In genomic region chr2:11828933-11829323, GRCh38 we compare ENCODE assay signal across 7 cellular contexts.
DNase-seq lines count a peak whose midpoint lies in the region; ATAC-seq and TF ChIP-seq lines count a peak whose summit lies in the region.

No MANE protein-coding gene starts in this region.

- H2AFZ ChIP-seq in GM23248: 0 out of 2 replicates have a peak overlapping the region, but pooled peaks have one; percentile 58
- H2AFZ ChIP-seq in OCI-LY3 (ENCODE audit: low read depth, low read length): no peak overlapping the region

- WGBS in GM23248 (ENCODE audit: low coverage in 1 of 2, low lambda C conversion rate in 2 of 2, missing lambda C conversion rate in 2 of 2), 2 experiments: 90 to 96% methylated on average over 3 of the region's 3 CpGs
- 74% methylated on average over 3 of the region's 3 CpGs for WGBS in esophagus muscularis mucosa

- H3K9me3 ChIP-seq in GM23248 (ENCODE audit: low read depth) (no peaks in the 10 kb centered on the region), OCI-LY3 (ENCODE audit: insufficient read depth, low read length) (no peaks in the 10 kb centered on the region), esophagus muscularis mucosa (no peaks in the 10 kb centered on the region)

- H3K79me2 ChIP-seq in GM23248 (ENCODE audit: insufficient read depth) (no peaks in the 10 kb centered on the region), OCI-LY3 (ENCODE audit: low read length) (no peaks in the 10 kb centered on the region)

- H3K36me3 Mint-ChIP-seq in stimulated activated memory B cell treated with anti-CD40 and anti-IgM and Interleukin-4, amounts not matched to agents 10 μg/mL and 1 μg/mL and 100 μg/mL, for 72 hours: peaks cover 15% of the 10 kb centered on the region

- no peak for TF ChIP-seq EP300 in esophagus muscularis mucosa (IDR thresholded peaks at IDR 0.05)

- H3K4me2 ChIP-seq in GM23248 (ENCODE audit: unreplicated experiment): peak overlapping the region; percentile 91
- H3K4me2 ChIP-seq in OCI-LY3 (ENCODE audit: low read length): peak overlapping the region; percentile 47

- no peak for TF ChIP-seq POLR2A in esophagus muscularis mucosa (IDR thresholded peaks at IDR 0.05; ENCODE audit: low read depth)

- no peaks in the 10 kb centered on the region for H3K9me2 ChIP-seq in GM23248 (ENCODE audit: insufficient read depth)

- no peak overlapping the region for H3K9ac ChIP-seq in GM23248
- no peak overlapping the region for H3K9ac ChIP-seq in OCI-LY3 (ENCODE audit: low read length)

- in situ Hi-C loops in GM23248 (cut with MboI): loop anchor here (25.0 kb wide), 1 partner anchor 1183 kb away; no protein-coding TSS in a partner anchor

- H4K20me1 ChIP-seq in GM23248 (ENCODE audit: insufficient read depth) (no peaks in the 10 kb centered on the region), OCI-LY3 (ENCODE audit: insufficient read depth, low read length) (peaks cover 46% of the 10 kb centered on the region)

- H3K27me3 ChIP-seq in GM23248 (replicated peaks; ENCODE audit: insufficient read depth) (no peaks in the 10 kb centered on the region), OCI-LY3 (ENCODE audit: low read depth, low read length) (peaks cover 36% of the 10 kb centered on the region), esophagus muscularis mucosa (no peaks in the 10 kb centered on the region)

- no peak for ATAC-seq in stimulated activated memory B cell treated with anti-CD40 and anti-IgM and Interleukin-4, amounts not matched to agents 10 μg/mL and 1 μg/mL and 100 μg/mL, for 72 hours
- ATAC-seq in HG03521 (IDR thresholded peaks at IDR 0.05; ENCODE audit: unreplicated experiment): no peak

- peaks cover 41% of the 10 kb centered on the region for H3F3A ChIP-seq in GM23248 (ENCODE audit: insufficient read depth)

- H3K36me3 ChIP-seq in GM23248 (ENCODE audit: low read depth) (no peaks in the 10 kb centered on the region; the same call in 1 of the 2 replicates), OCI-LY3 (replicated peaks; ENCODE audit: low read depth, low read length) (peaks cover 15% of the 10 kb centered on the region), esophagus muscularis mucosa (peaks cover 8 to 38% (median 33%) of the 10 kb centered on the region in 4 donors)

- H3K27me3 Mint-ChIP-seq in stimulated activated memory B cell treated with anti-CD40 and anti-IgM and Interleukin-4, amounts not matched to agents 10 μg/mL and 1 μg/mL and 100 μg/mL, for 72 hours: no peaks in the 10 kb centered on the region

- H3K4me1 ChIP-seq in GM23248 (ENCODE audit: insufficient read depth) (peaks cover 32% of the 10 kb centered on the region), OCI-LY3 (ENCODE audit: low read length) (peaks cover 64% of the 10 kb centered on the region), esophagus muscularis mucosa (peaks cover 21 to 28% (median 25%) of the 10 kb centered on the region in 4 donors)

- peaks cover 51% of the 10 kb centered on the region for H3K4me1 Mint-ChIP-seq in stimulated activated memory B cell treated with anti-CD40 and anti-IgM and Interleukin-4, amounts not matched to agents 10 μg/mL and 1 μg/mL and 100 μg/mL, for 72 hours

- TF ChIP-seq CTCF in OCI-LY3 (IDR thresholded peaks at IDR 0.05; ENCODE audit: low read depth, low read length): no peak
- TF ChIP-seq CTCF in esophagus muscularis mucosa (IDR thresholded peaks at IDR 0.05): no peak

- peak overlapping the region; percentile 9 for H3K4me3 Mint-ChIP-seq in stimulated activated memory B cell treated with anti-CD40 and anti-IgM and Interleukin-4, amounts not matched to agents 10 μg/mL and 1 μg/mL and 100 μg/mL, for 72 hours

- no peaks in the 10 kb centered on the region for H3K9me3 Mint-ChIP-seq in stimulated activated memory B cell treated with anti-CD40 and anti-IgM and Interleukin-4, amounts not matched to agents 10 μg/mL and 1 μg/mL and 100 μg/mL, for 72 hours

- peak overlapping the region; percentile 67 for H3K27ac Mint-ChIP-seq in stimulated activated memory B cell treated with anti-CD40 and anti-IgM and Interleukin-4, amounts not matched to agents 10 μg/mL and 1 μg/mL and 100 μg/mL, for 72 hours

- no peak overlapping the region for H3K27ac ChIP-seq in GM23248
- H3K27ac ChIP-seq in OCI-LY3 (ENCODE audit: low read length): no peak overlapping the region
- peak overlapping the region; percentile 65 to 83 (median 77) for H3K27ac ChIP-seq in esophagus muscularis mucosa (replicated peaks in 1 of 4)

- intact Hi-C loops in esophagus muscularis mucosa (cut with DNase I) (loop anchor here (10.0 kb wide), 1 partner anchor 1176 kb away; no protein-coding TSS in a partner anchor), posterior vena cava (cut with DNase I) (loop anchor here in 1 of 2 donors (5.0 kb wide), 1 partner anchor 1343 kb away; no protein-coding TSS in a partner anchor)

- DNase-seq in GM23248 (no peak), esophagus muscularis mucosa (ENCODE audit: extremely low spot score) (no peak), posterior vena cava (ENCODE audit: low spot score) (no peak), AG20443 (ENCODE audit: low spot score) (no peak)

- no peak overlapping the region for H3K4me3 ChIP-seq in GM23248
- H3K4me3 ChIP-seq in OCI-LY3 (ENCODE audit: low read length): no peak overlapping the region
- H3K4me3 ChIP-seq in esophagus muscularis mucosa: no peak overlapping the region

Comparison
In these comparisons a context has a peak if more than half of its experiments do, and no peak if none do; other contexts are left out.
1. H3K27ac ChIP-seq: peak in esophagus muscularis mucosa (4 of 4); none in GM23248 (single experiment) and OCI-LY3 (single experiment).